28 cellular contexts compared by ENCODE assay signal in the genomic region with DNA sequence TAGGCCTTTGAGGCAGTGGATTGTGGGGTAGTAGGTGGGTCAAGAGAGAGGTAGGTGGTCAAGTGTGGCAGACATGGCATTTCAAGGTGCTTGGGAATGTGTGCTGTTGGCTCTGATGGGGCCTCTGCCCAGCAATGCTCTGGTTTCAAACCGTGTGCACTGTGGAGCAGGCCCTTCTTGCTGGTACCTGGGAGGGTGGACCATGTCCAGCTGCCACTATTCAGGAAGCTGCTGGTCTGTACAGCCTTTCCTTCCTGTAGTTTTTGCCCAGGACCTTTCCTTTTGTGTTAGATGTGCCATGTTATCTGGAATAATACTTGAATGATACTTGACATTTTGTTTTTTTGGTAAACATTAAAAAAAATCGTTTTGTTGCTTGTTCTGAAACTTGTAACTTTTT. TPM values are rescaled to one million over a fixed set of nuclear protein-coding genes. Genes with fewer than 3 reads are reported as not detected.
DNase-seq lines count a peak whose midpoint lies in the region; ATAC-seq and TF ChIP-seq lines count a peak whose summit lies in the region.
"Had no signal": no experiment of that assay in that cellular context is flagged by ENCODE, and none has a peak within 500 bp of the region (broad histone marks: within the 10 kb centered on the region; RNA-seq: fewer than 3 reads in every experiment).

No MANE protein-coding gene starts in this region.

- H3K23me2 ChIP-seq in H9 (ENCODE audit: insufficient read length, low read depth, low read length, poor library complexity, severe bottlenecking) = no peaks in the 10 kb centered on the region

- H3K23ac ChIP-seq in H9 (ENCODE audit: insufficient read length, low read depth, low read length) = no peak overlapping the region

- no peak overlapping the region for H2BK15ac ChIP-seq in H9 (ENCODE audit: low read depth, low read length)

- H3K27ac ChIP-seq in H9 (ENCODE audit: insufficient read length, low read depth, low read length) (no peak overlapping the region), breast epithelium (peak overlapping the region; percentile 22 to 48), lower lobe of right lung (peak overlapping the region; percentile 9), tibial artery (peak overlapping the region; percentile 72 to 74)
- H3K27ac ChIP-seq: body of pancreas, SJCRH30 had no signal

- no peak overlapping the region for H3K14ac ChIP-seq in H9 (ENCODE audit: insufficient read depth, low read length)

- H3K4me1 ChIP-seq in H9 (ENCODE audit: insufficient read depth, low read length) (no peaks in the 10 kb centered on the region), breast epithelium (no peaks in the 10 kb centered on the region), lower lobe of right lung (peaks cover 19% of the 10 kb centered on the region), tibial artery (peaks cover 0 to 96% (median 36%) of the 10 kb centered on the region in 4 donors)
- H3K4me1 ChIP-seq: body of pancreas had no signal

- H4K8ac ChIP-seq in H9 (replicated peaks; ENCODE audit: insufficient read length, low read depth, low read length) = no peak overlapping the region

- peaks cover 10% of the 10 kb centered on the region for H3K79me1 ChIP-seq in H9 (ENCODE audit: insufficient read depth, low read depth, low read length, poor library complexity, severe bottlenecking)

- H3K36me3 Mint-ChIP-seq in H9 (ENCODE audit: insufficient read depth in 1 of 3, low read depth in 3 of 3) (peaks cover 19 to 32% (median 29%) of the 10 kb centered on the region in 3 experiments; a peak in 6 of 7 replicates), glutamatergic neuron (ENCODE audit: unreplicated experiment) (no peaks in the 10 kb centered on the region)

- H2BK5ac ChIP-seq in H9 (ENCODE audit: insufficient read length, low read length) = no peak overlapping the region

- no peak for TF ChIP-seq POLR2A in breast epithelium (IDR thresholded peaks at IDR 0.05)

- intact Hi-C loops in breast epithelium (cut with DNase I; ENCODE audit: low total_unique reads) (no loop called here), lower lobe of right lung (cut with DNase I) (no loop called here), tibial artery (cut with DNase I; ENCODE audit: low total_unique reads) (no loop called here)

- H3K79me2 ChIP-seq in H9 (ENCODE audit: insufficient read depth, low read length) = peaks cover 16% of the 10 kb centered on the region; the same call in 1 of the 2 replicates

- H3K27ac Mint-ChIP-seq in H9 = peak overlapping the region in 2 of 3 experiments; percentile 70 to 87; a peak in 4 of 7 replicates
- H3K27ac Mint-ChIP-seq in glutamatergic neuron (ENCODE audit: unreplicated experiment) = no peak overlapping the region
- H3K27ac Mint-ChIP-seq: activated CD8-positive, alpha-beta T cell treated with anti-CD3 and anti-CD28 coated beads for 36 hours; activated naive CD8-positive, alpha-beta T cell treated with anti-CD3 and anti-CD28 coated beads, Interleukin-2, amount 50 U/mL, for 24 hours; CD4-positive, alpha-beta memory T cell; T-cell had no signal

- H2AFZ ChIP-seq in H9 (ENCODE audit: low read length) = no peak overlapping the region

- H3K4me3 ChIP-seq in breast epithelium (no peak overlapping the region), lower lobe of right lung (no peak overlapping the region), tibial artery (no peak overlapping the region)
- H3K4me3 ChIP-seq: body of pancreas, esophagus muscularis mucosa, SJCRH30, skin epidermis had no signal

- H3K4me3 Mint-ChIP-seq in H9 (no peak overlapping the region), glutamatergic neuron (ENCODE audit: unreplicated experiment) (no peak overlapping the region)
- H3K4me3 Mint-ChIP-seq: activated CD8-positive, alpha-beta T cell treated with anti-CD3 and anti-CD28 coated beads for 36 hours; activated naive CD8-positive, alpha-beta T cell treated with anti-CD3 and anti-CD28 coated beads, Interleukin-2, amount 50 U/mL, for 24 hours; CD4-positive, alpha-beta memory T cell; naive B cell; T-cell had no signal

- H2BK120ac ChIP-seq in H9 (ENCODE audit: low read depth, low read length, poor library complexity, severe bottlenecking) = no peak overlapping the region

- peak; percentile 23 to 27 for ATAC-seq in lower lobe of right lung
- ATAC-seq in HG03097 (IDR thresholded peaks at IDR 0.05; ENCODE audit: low FRiP score, unreplicated experiment) = no peak
- ATAC-seq: activated CD8-positive, alpha-beta T cell treated with anti-CD3 and anti-CD28 coated beads for 36 hours; activated naive CD8-positive, alpha-beta T cell treated with anti-CD3 and anti-CD28 coated beads, Interleukin-2, amount 50 U/mL, for 24 hours; body of pancreas; T-cell had no signal

- H3K36me3 ChIP-seq in breast epithelium (no peaks in the 10 kb centered on the region), lower lobe of right lung (peaks cover 11% of the 10 kb centered on the region), tibial artery (peaks cover 0 to 6% (median 4%) of the 10 kb centered on the region in 3 donors)

- DNase-seq in H9 = no peak
- DNase-seq in breast epithelium (ENCODE audit: low spot score in 2 of 2) = no peak
- no peak for DNase-seq in lower lobe of right lung
- no peak for DNase-seq in tibial artery
- DNase-seq in glutamatergic neuron = no peak
- DNase-seq in stimulated activated CD4-positive, alpha-beta T cell treated with anti-CD3 and anti-CD28 coated beads, Interleukin-2, amount 100 ng/mL, for 48 hours = no peak
- DNase-seq: activated CD4-positive, CD25-positive, alpha-beta regulatory T cell treated with anti-CD3 and anti-CD28 coated beads, Interleukin-2, amount 50 U/mL, for 72 hours; activated CD8-positive, alpha-beta T cell treated with anti-CD3 and anti-CD28 coated beads for 36 hours; activated effector memory CD4-positive, alpha-beta T cell treated with Interleukin-2 at 50 U/mL for 16 hours; activated naive CD8-positive, alpha-beta T cell treated with anti-CD3 and anti-CD28 coated beads, Interleukin-2, amount 50 U/mL, for 24 hours; body of pancreas; CD4-positive, alpha-beta memory T cell; DMS 273 treated with DMSO at 0.1 percent for 48 hours; effector memory CD4-positive, alpha-beta T cell; foreskin melanocyte; naive B cell; NCI-H1694; NCI-H2171 treated with DMSO at 0.1 percent for 48 hours; NCI-H524; NK-92 treated with Interleukin-12 subunit alpha and Interleukin-12 subunit beta, amount 100 ng/mL, for 24 hours; SJCRH30; stimulated activated CD4-positive, alpha-beta T cell treated with anti-CD3 and anti-CD28 coated beads, Interleukin-1b, Interleukin-23, amount 100 ng/mL, for 48 hours; substantia nigra; T-cell had no signal

- no CpG with 5 or more reads among the region's 2 CpGs for WGBS in H9 (ENCODE audit: extremely low coverage, insufficient read length, low lambda C conversion rate)

- no peak overlapping the region for H3K4me2 ChIP-seq in H9 (ENCODE audit: insufficient read depth, insufficient read length, low read length)

- no peak overlapping the region for H3K56ac ChIP-seq in H9 (ENCODE audit: insufficient read length, low read depth, low read length)

- H3K27me3 ChIP-seq in H9 (ENCODE audit: insufficient read depth, low read length) (no peaks in the 10 kb centered on the region), breast epithelium (no peaks in the 10 kb centered on the region), lower lobe of right lung (ENCODE audit: low read depth) (no peaks in the 10 kb centered on the region), tibial artery (no peaks in the 10 kb centered on the region)
- H3K27me3 ChIP-seq: body of pancreas, esophagus muscularis mucosa, SJCRH30 had no signal

- no peak overlapping the region for H4K91ac ChIP-seq in H9 (ENCODE audit: insufficient read length, low read depth, low read length)

- no peak overlapping the region for H2BK12ac ChIP-seq in H9 (ENCODE audit: insufficient read length, low read depth, low read length)

- H4K20me1 ChIP-seq in H9 (ENCODE audit: control insufficient read depth, insufficient read depth, insufficient read length) = no peaks in the 10 kb centered on the region

- H3K4me1 Mint-ChIP-seq in H9 = peaks cover 20 to 25% of the 10 kb centered on the region in 2 experiments
- no peaks in the 10 kb centered on the region for H3K4me1 Mint-ChIP-seq in glutamatergic neuron (ENCODE audit: low read depth, unreplicated experiment)

- no peak overlapping the region for H3K9ac ChIP-seq in H9 (ENCODE audit: extremely low read depth, insufficient read length, low read length)

- H3K18ac ChIP-seq in H9 (ENCODE audit: insufficient read length, low read depth, low read length) = no peak overlapping the region

- TF ChIP-seq CTCF in H9 (conservative IDR thresholded peaks at IDR 0.05) = no peak
- no peak for TF ChIP-seq CTCF in breast epithelium (IDR thresholded peaks at IDR 0.05)
- TF ChIP-seq CTCF in lower lobe of right lung (IDR thresholded peaks at IDR 0.05) = no peak
- no peak for TF ChIP-seq CTCF in tibial artery (IDR thresholded peaks at IDR 0.05)
- TF ChIP-seq CTCF in glutamatergic neuron (IDR thresholded peaks at IDR 0.05; ENCODE audit: partially characterized antibody, unreplicated experiment) = no peak

- H2BK20ac ChIP-seq in H9 (ENCODE audit: low read depth, low read length, poor library complexity, severe bottlenecking) = no peak overlapping the region

- no peak overlapping the region for H2AK5ac ChIP-seq in H9 (ENCODE audit: insufficient read length, low read length)

- no peak overlapping the region for H3T11ph ChIP-seq in H9 (ENCODE audit: low read length)

- H4K5ac ChIP-seq in H9 (ENCODE audit: insufficient read length, low read depth, low read length) = no peak overlapping the region

- H3K27me3 Mint-ChIP-seq in H9 (ENCODE audit: low read depth) (no peaks in the 10 kb centered on the region), glutamatergic neuron (ENCODE audit: unreplicated experiment) (no peaks in the 10 kb centered on the region)
- H3K27me3 Mint-ChIP-seq: activated CD8-positive, alpha-beta T cell treated with anti-CD3 and anti-CD28 coated beads for 36 hours; activated naive CD8-positive, alpha-beta T cell treated with anti-CD3 and anti-CD28 coated beads, Interleukin-2, amount 50 U/mL, for 24 hours; CD4-positive, alpha-beta memory T cell; naive B cell; T-cell had no signal

- no peak overlapping the region for H3K4ac ChIP-seq in H9 (ENCODE audit: low read depth, low read length)

- H3K9me3 Mint-ChIP-seq in H9 (no peaks in the 10 kb centered on the region), glutamatergic neuron (ENCODE audit: unreplicated experiment) (no peaks in the 10 kb centered on the region)
- H3K9me3 Mint-ChIP-seq: activated CD8-positive, alpha-beta T cell treated with anti-CD3 and anti-CD28 coated beads for 36 hours; activated naive CD8-positive, alpha-beta T cell treated with anti-CD3 and anti-CD28 coated beads, Interleukin-2, amount 50 U/mL, for 24 hours; CD4-positive, alpha-beta memory T cell; naive B cell; T-cell had no signal

- H3K9me3 ChIP-seq in H9 (ENCODE audit: control insufficient read depth, low read depth, low read length) (no peaks in the 10 kb centered on the region), breast epithelium (no peaks in the 10 kb centered on the region), lower lobe of right lung (no peaks in the 10 kb centered on the region), tibial artery (no peaks in the 10 kb centered on the region)
- H3K9me3 ChIP-seq: body of pancreas, esophagus muscularis mucosa, SJCRH30 had no signal

RNA-seq across cellular contexts. Expression of a gene that starts 14.8 kb away (rescaled TPM):
- total RNA-seq in H9 (2021) = 80.2 and 87.7 TPM in 2 replicates
- 10 to 100 TPM; 42.2 to 52.1 (median 51.5) TPM for total RNA-seq in breast epithelium
- total RNA-seq in lower lobe of right lung = 30.5 TPM
- total RNA-seq in glutamatergic neuron (ENCODE audit: unreplicated experiment) = 55.7 TPM

RNA-seq across cellular contexts. Expression of a gene that starts 49.9 kb away (rescaled TPM):
- total RNA-seq in H9 (2021) (0.09 and 0.26 TPM in 2 replicates), breast epithelium (100 to 1,000 TPM in 1 of 3 donors, 10 to 100 TPM in 2; 36.7 to 466 (median 42.0) TPM), lower lobe of right lung (50.2 TPM), glutamatergic neuron (ENCODE audit: unreplicated experiment) (not detected)
- total RNA-seq: activated CD8-positive, alpha-beta T cell treated with anti-CD3 and anti-CD28 coated beads for 36 hours; CD4-positive, alpha-beta memory T cell; H4; SJCRH30; T-cell had no signal

Comparison
In these comparisons a context has a peak if more than half of its experiments do, and no peak if none do; other contexts are left out.
1. RNA of a gene that starts 49.9 kb away (total RNA-seq): 50.2 TPM in lower lobe of right lung (single experiment) and 36.7 to 466 TPM in breast epithelium; 0.09 to 0.26 TPM in H9 and not detected in glutamatergic neuron (single experiment); every median in the first group is over 10 times any median in the second.